8 cellular contexts compared by ENCODE assay signal in the genomic region with DNA sequence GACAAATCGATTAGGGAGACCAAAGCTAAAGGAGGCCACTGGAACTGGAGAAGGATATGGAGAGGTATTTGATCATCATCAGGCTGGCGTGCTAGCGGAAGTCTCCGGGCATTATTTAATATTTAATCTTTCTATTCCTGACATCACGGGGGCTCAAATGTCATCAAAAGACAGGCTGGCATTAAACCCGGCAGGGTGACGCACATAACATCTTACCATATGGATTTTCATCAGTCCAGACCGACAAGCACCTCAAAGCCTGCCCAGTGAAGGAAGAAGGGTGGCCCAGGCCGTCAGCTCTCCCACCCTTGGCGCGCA. TPM values are rescaled to one million over a fixed set of nuclear protein-coding genes. Genes with fewer than 3 reads are reported as not detected.
DNase-seq lines count a peak whose midpoint lies in the region; ATAC-seq and TF ChIP-seq lines count a peak whose summit lies in the region.

No MANE protein-coding gene starts in this region.

- peak overlapping the region; percentile 82 for H3K27ac ChIP-seq in CD8-positive, alpha-beta T cell (ENCODE audit: low read depth, low read length)
- H3K27ac ChIP-seq in OCI-LY7 (ENCODE audit: low read depth, low read length, poor library complexity, severe bottlenecking) = peak overlapping the region; percentile 65
- peak overlapping the region; percentile 92 to 96 for H3K27ac ChIP-seq in coronary artery

- BruUV-seq in OCI-LY7 (replicated peaks; lab: Mats Ljungman, UMichigan) = no TSS peak

- CTCF ChIA-PET in CD8-positive, alpha-beta T cell (lab: Charles Lee) = interaction anchor here (0.9 to 4.0 kb wide), 10 partner anchors 8 to 165 kb away, joined by 3 to 13 read pairs (median 4); no protein-coding TSS in a partner anchor
- CTCF ChIA-PET in OCI-LY7 (lab: Charles Lee; ENCODE audit: unreplicated experiment) = interaction anchor here (1.0 to 1.1 kb wide), 3 partner anchors 84 to 470 kb away, joined by 3 to 4 read pairs (median 4); a partner anchor contains a TSS

- no peaks in the 10 kb centered on the region for H3K9me3 ChIP-seq in CD8-positive, alpha-beta T cell (ENCODE audit: low read length)
- H3K9me3 ChIP-seq in OCI-LY7 (ENCODE audit: low read length) (no peaks in the 10 kb centered on the region), mononuclear cell (ENCODE audit: low read depth, low read length) (no peaks in the 10 kb centered on the region)

- no peak for ATAC-seq in CD8-positive, alpha-beta T cell
- ATAC-seq in GM21786 (IDR thresholded peaks at IDR 0.05; ENCODE audit: unreplicated experiment) (peak; percentile 7), HG03196 (IDR thresholded peaks at IDR 0.05; ENCODE audit: unreplicated experiment) (no peak), HG02885 (IDR thresholded peaks at IDR 0.05; ENCODE audit: poor library complexity, unreplicated experiment) (no peak)

- H3K4me3 Mint-ChIP-seq in CD8-positive, alpha-beta T cell = peak overlapping the region; percentile 89

- no peaks in the 10 kb centered on the region for H3K36me3 ChIP-seq in CD8-positive, alpha-beta T cell (ENCODE audit: insufficient read depth, low read length)
- H3K36me3 ChIP-seq in OCI-LY7 (ENCODE audit: insufficient read depth, low read length) = no peaks in the 10 kb centered on the region

- H4K20me1 ChIP-seq in OCI-LY7 (ENCODE audit: insufficient read depth, low read length) = no peaks in the 10 kb centered on the region

- H3K27me3 ChIP-seq in CD8-positive, alpha-beta T cell (ENCODE audit: insufficient read depth, low read length) = no peaks in the 10 kb centered on the region
- H3K27me3 ChIP-seq in mononuclear cell (ENCODE audit: insufficient read depth, low read length) = no peaks in the 10 kb centered on the region

- peaks cover 40% of the 10 kb centered on the region for H3K4me1 Mint-ChIP-seq in CD8-positive, alpha-beta T cell (ENCODE audit: low read depth)

- H3K4me3 ChIP-seq in CD8-positive, alpha-beta T cell (ENCODE audit: low read depth, low read length) = peak overlapping the region; percentile 84
- H3K4me3 ChIP-seq in OCI-LY7 (ENCODE audit: low read depth, low read length, poor library complexity, severe bottlenecking) (peak overlapping the region; percentile 76), coronary artery (peak overlapping the region; percentile 95), mononuclear cell (ENCODE audit: low read length) (peak overlapping the region; percentile 78)

- H3K9me3 Mint-ChIP-seq in CD8-positive, alpha-beta T cell = no peaks in the 10 kb centered on the region

- peak overlapping the region; percentile 92 for H3K27ac Mint-ChIP-seq in CD8-positive, alpha-beta T cell

- POLR2A ChIA-PET in CD8-positive, alpha-beta T cell (lab: Charles Lee) = interaction anchor here (0.7 to 2.6 kb wide), 5 partner anchors 19 to 210 kb away, joined by 3 to 22 read pairs (median 8); a partner anchor contains a TSS
- POLR2A ChIA-PET in OCI-LY7 (lab: Charles Lee) = interaction anchor here (0.6 to 2.7 kb wide), 5 partner anchors 13 to 656 kb away, joined by 3 to 8 read pairs (median 3); a partner anchor contains a TSS

- intact Hi-C loops in CD8-positive, alpha-beta T cell (cut with DNase I, micrococcal nuclease) = loop anchor here (5.0 kb wide), 5 partner anchors 35 to 1325 kb away; a partner anchor contains a TSS
- intact Hi-C loops in OCI-LY7 (cut with micrococcal nuclease; ENCODE audit: unreplicated experiment) = loop anchor here (5.0 kb wide), 1 partner anchor 210 kb away; a partner anchor contains a TSS

- H3K4me2 ChIP-seq in OCI-LY7 (ENCODE audit: low read length) = peak overlapping the region; percentile 85

- TF ChIP-seq CTCF in CD8-positive, alpha-beta T cell (IDR thresholded peaks at IDR 0.05) = no peak
- TF ChIP-seq CTCF in OCI-LY7 (conservative IDR thresholded peaks at IDR 0.05; ENCODE audit: low read length) = no peak
- TF ChIP-seq CTCF in coronary artery (IDR thresholded peaks at IDR 0.05) = no peak

- H3K4me1 ChIP-seq in CD8-positive, alpha-beta T cell (ENCODE audit: insufficient read depth, low read length) = peaks cover 30% of the 10 kb centered on the region
- H3K4me1 ChIP-seq in OCI-LY7 (ENCODE audit: insufficient read depth, low read length, poor library complexity, severe bottlenecking) (peaks cover 49% of the 10 kb centered on the region), mononuclear cell (ENCODE audit: insufficient read depth, low read length) (peaks cover 45% of the 10 kb centered on the region)

- peak overlapping the region; percentile 77 for H2AFZ ChIP-seq in OCI-LY7 (ENCODE audit: low read length)

- no peak for DNase-seq in CD8-positive, alpha-beta T cell
- DNase-seq in OCI-LY7 (ENCODE audit: low spot score) = no peak
- no peak for DNase-seq in coronary artery (ENCODE audit: low spot score)
- no peak for DNase-seq in activated CD4-positive, CD25-positive, alpha-beta regulatory T cell treated with anti-CD3 and anti-CD28 coated beads, Interleukin-2, amount 50 U/mL, for 72 hours

- H3K36me3 Mint-ChIP-seq in CD8-positive, alpha-beta T cell = peaks cover 2% of the 10 kb centered on the region

- H3K9me2 ChIP-seq in OCI-LY7 (ENCODE audit: insufficient read depth, low read length) = no peaks in the 10 kb centered on the region

- no peaks in the 10 kb centered on the region for H3K27me3 Mint-ChIP-seq in CD8-positive, alpha-beta T cell (ENCODE audit: low read depth)

- H3K79me2 ChIP-seq in OCI-LY7 (ENCODE audit: insufficient read depth, low read depth, low read length) = peaks cover 28% of the 10 kb centered on the region; the same call in 1 of the 2 replicates

RNA-seq across cellular contexts. Expression of a gene that starts 0.6 kb away (rescaled TPM):
- total RNA-seq in CD8-positive, alpha-beta T cell = 10 to 100 TPM; 35.5 to 37.6 TPM
- 9.2 and 9.8 TPM in 2 replicates for total RNA-seq in OCI-LY7 (2014; rRNA removed; shearing (Covaris generic))
- total RNA-seq in OCI-LY7 (2022) = 26.0 and 32.6 TPM in 2 replicates
- total RNA-seq in mononuclear cell = 34.3 TPM

RNA-seq across cellular contexts. Expression of a gene that starts 0.7 kb away (rescaled TPM):
- not detected for total RNA-seq in CD8-positive, alpha-beta T cell
- total RNA-seq in OCI-LY7 (2014; rRNA removed; shearing (Covaris generic)) = 0.51 and 1.3 TPM in 2 replicates
- 2.1 and 3.1 TPM in 2 replicates for total RNA-seq in OCI-LY7 (2022)
- total RNA-seq in mononuclear cell = 0.31 TPM
